1 cellular context compared by ENCODE assay signal in genomic region chr12:81542065-81542464, GRCh38.
TF ChIP-seq lines count a peak whose summit lies in the region.

No MANE protein-coding gene starts in this region.

TF ChIP-seq in WTC11, 78 proteins besides CTCF, POLR2A, EP300 and RAD21 (continued from another document):
- TF ChIP-seq AFF4 (CRISPR knock-in tag; IDR thresholded peaks at IDR 0.05; ENCODE audit: borderline replicate concordance) (no peak), CDX4 (CRISPR knock-in tag; IDR thresholded peaks at IDR 0.05; ENCODE audit: borderline replicate concordance) (no peak), HMGA2 (CRISPR knock-in tag; IDR thresholded peaks at IDR 0.05) (no peak), ZNF121 (CRISPR knock-in tag; IDR thresholded peaks at IDR 0.05) (no peak), TEAD1 (CRISPR knock-in tag; IDR thresholded peaks at IDR 0.05) (no peak), E2F5 (CRISPR knock-in tag; IDR thresholded peaks at IDR 0.05) (no peak)
